ENCODE assay signal across 10 cellular contexts in genomic region chr10:20598590-20598989, GRCh38.
DNase-seq lines count a peak whose midpoint lies in the region; ATAC-seq, FAIRE-seq and TF ChIP-seq lines count a peak whose summit lies in the region.
"Had no signal": no experiment of that assay in that cellular context is flagged by ENCODE, and none has a peak within 500 bp of the region (broad histone marks: within the 10 kb centered on the region; RNA-seq: fewer than 3 reads in every experiment).

No MANE protein-coding gene starts in this region.

- H3K36me3 ChIP-seq in HUES6 (ENCODE audit: control insufficient read depth, insufficient read depth, low read length) (no peaks in the 10 kb centered on the region), bronchial epithelial cell (ENCODE audit: control insufficient read depth, insufficient read depth, low read length) (no peaks in the 10 kb centered on the region), testis (ENCODE audit: low read depth, missing control alignments) (no peaks in the 10 kb centered on the region)

- H3K4me1 ChIP-seq in HUES6 (ENCODE audit: control insufficient read depth, insufficient read depth, low read length) (peaks cover 26% of the 10 kb centered on the region), testis (no peaks in the 10 kb centered on the region)

- peak overlapping the region; percentile 45; the same call in 1 of the 2 replicates for H3K27ac ChIP-seq in HUES6 (ENCODE audit: low read depth, low read length)
- H3K27ac ChIP-seq in testis, result no peak overlapping the region

- no peak for TF ChIP-seq POLR2A in testis (IDR thresholded peaks at IDR 0.05)

- FAIRE-seq in bronchial epithelial cell (lab: Jason Lieb, UNC), result no peak

- intact Hi-C loops in testis (cut with DNase I; ENCODE audit: low total_unique reads), result no loop called here

- 31 to 53% methylated on average over 3 of the region's 3 CpGs for WGBS in testis, 2 donors

- H3K9me3 ChIP-seq in HUES6 (ENCODE audit: control insufficient read depth, insufficient read depth, low read depth, low read length) (no peaks in the 10 kb centered on the region), testis (no peaks in the 10 kb centered on the region)

- DNase-seq in bronchial epithelial cell (ENCODE audit: low read depth) (peak; percentile 79), islet precursor cell (peak; percentile 97), testis (peak; percentile 49), germinal center (ENCODE audit: low spot score) (no peak), T-helper 9 cell (no peak)
- DNase-seq: activated CD8-positive, alpha-beta memory T cell treated with anti-CD3 and anti-CD28 coated beads, Interleukin-2, amount 50 U/mL, for 48 hours; natural killer cell had no signal

- H3K9ac ChIP-seq in HUES6 (ENCODE audit: low read length), result no peak overlapping the region

- H3K27me3 ChIP-seq in HUES6 (ENCODE audit: control insufficient read depth, insufficient read depth, low read length) (no peaks in the 10 kb centered on the region), bronchial epithelial cell (ENCODE audit: control insufficient read depth, insufficient read depth, low read length) (no peaks in the 10 kb centered on the region), testis (no peaks in the 10 kb centered on the region)

- ATAC-seq in GM19395 (IDR thresholded peaks at IDR 0.05; ENCODE audit: unreplicated experiment) (no peak), GM21367 (IDR thresholded peaks at IDR 0.05; ENCODE audit: unreplicated experiment) (no peak)
- ATAC-seq: natural killer cell had no signal

- no peak for TF ChIP-seq CTCF in bronchial epithelial cell (IDR thresholded peaks at IDR 0.05; ENCODE audit: insufficient read depth, low read length, severe bottlenecking)
- no peak for TF ChIP-seq CTCF in testis (IDR thresholded peaks at IDR 0.05)

- H3K4me3 ChIP-seq in HUES6 (ENCODE audit: low read depth, low read length), result no peak overlapping the region
- H3K4me3 ChIP-seq in bronchial epithelial cell (ENCODE audit: low read depth, low read length), result no peak overlapping the region
- H3K4me3 ChIP-seq in testis, result no peak overlapping the region

Comparison
In these comparisons a context has a peak if more than half of its experiments do, and no peak if none do; other contexts are left out.
1. DNase-seq: peak in bronchial epithelial cell (single experiment), islet precursor cell (single experiment) and testis (single experiment); none in germinal center (single experiment) and T-helper 9 cell (single experiment).